24 cellular contexts compared by ENCODE assay signal in the genomic region with DNA sequence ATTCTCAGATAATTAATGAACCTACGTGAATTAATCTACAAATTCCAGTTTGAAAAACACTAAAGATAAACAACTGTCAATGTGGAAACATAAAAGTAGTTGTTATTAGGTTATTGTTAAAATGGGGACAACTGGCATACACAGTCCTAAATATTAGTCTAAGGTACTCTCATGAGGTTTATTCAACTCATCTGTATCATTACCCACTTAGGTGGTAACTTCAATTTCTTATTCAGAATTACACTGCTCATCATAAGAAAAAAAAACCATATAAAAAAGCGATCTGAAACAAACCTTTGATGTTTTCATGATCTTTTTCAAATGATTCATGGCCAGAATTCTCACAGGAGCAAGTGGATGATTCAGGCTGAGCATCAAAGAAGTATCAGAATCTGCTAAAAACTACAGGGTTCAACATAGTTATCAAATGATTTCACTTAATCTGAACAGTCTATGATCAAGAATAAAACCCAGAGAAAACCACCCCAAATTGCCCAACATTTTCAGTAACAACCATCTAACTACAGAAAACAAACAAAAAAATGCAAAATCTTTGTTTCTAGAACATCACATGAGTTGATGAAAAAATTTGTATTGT.
"Had no signal": no experiment of that assay in that cellular context is flagged by ENCODE, and none has a peak within 500 bp of the region (broad histone marks: within the 10 kb centered on the region; RNA-seq: fewer than 3 reads in every experiment).

No MANE protein-coding gene starts in this region.

- H3K4me3 Mint-ChIP-seq: activated CD4-positive, alpha-beta T cell treated with anti-CD3 and anti-CD28 coated beads, Interleukin-2, amount 10 ng/mL, durations not matched to agents 24 days and 14 days; activated CD8-positive, alpha-beta T cell treated with anti-CD3 and anti-CD28 coated beads for 36 hours; activated T-helper 1 cell treated with anti-CD3 and anti-CD28 coated beads, Interleukin-12 subunit alpha, Interleukin-12 subunit beta, Interleukin-2, Interleukin-4 antibody, amounts not matched to agents 30 ng/mL and 10 ng/mL and 1 ng/mL, durations not matched to agents 14 hours and 24 hours and 36 hours; IgD-negative memory B cell; T-helper 2 cell treated with Interferon-gamma antibody and Interleukin-4, amounts not matched to agents 5 μg/mL and 100 μg/mL, for 36 hours had no signal

- DNase-seq: activated CD4-positive, alpha-beta T cell treated with anti-CD3 and anti-CD28 coated beads, Interleukin-2, amount 10 ng/mL, durations not matched to agents 24 days and 14 days; activated CD4-positive, alpha-beta T cell treated with anti-CD3 and anti-CD28 coated beads, Interleukin-2, amount 50 U/mL, for 4 hours; activated CD4-positive, CD25-positive, alpha-beta regulatory T cell treated with anti-CD3 and anti-CD28 coated beads, Interleukin-2, amount 50 U/mL, for 72 hours; activated CD8-positive, alpha-beta T cell treated with anti-CD3 and anti-CD28 coated beads for 36 hours; activated effector memory CD4-positive, alpha-beta T cell treated with Interleukin-2 at 50 U/mL for 16 hours; activated naive CD4-positive, alpha-beta T cell treated with anti-CD3 and anti-CD28 coated beads, Interleukin-2, amount 50 U/mL, for 16 hours; amniotic stem cell; aorta; brain microvascular endothelial cell; central memory CD4-positive, alpha-beta T cell; Karpas-422; KBM-7; NCI-H1105; NCI-H1417 treated with DMSO at 0.1 percent for 48 hours; NCI-H187 treated with DMSO at 0.1 percent for 48 hours; NCI-H2081 treated with DMSO at 0.1 percent for 48 hours; NCI-H345; NCI-H524 treated with DMSO at 0.1 percent for 48 hours; SHP77; SJCRH30 had no signal

- H3K4me1 Mint-ChIP-seq: IgD-negative memory B cell had no signal

- H3K4me1 ChIP-seq: SJCRH30 had no signal

- H3K4me3 ChIP-seq: SJCRH30, SK-N-MC had no signal

- H3K9me3 ChIP-seq: SJCRH30 had no signal

- H3K27me3 ChIP-seq: brain microvascular endothelial cell, SJCRH30 had no signal

- H3K27ac Mint-ChIP-seq: activated CD4-positive, alpha-beta T cell treated with anti-CD3 and anti-CD28 coated beads, Interleukin-2, amount 10 ng/mL, durations not matched to agents 24 days and 14 days; activated CD8-positive, alpha-beta T cell treated with anti-CD3 and anti-CD28 coated beads for 36 hours; activated T-helper 1 cell treated with anti-CD3 and anti-CD28 coated beads, Interleukin-12 subunit alpha, Interleukin-12 subunit beta, Interleukin-2, Interleukin-4 antibody, amounts not matched to agents 30 ng/mL and 10 ng/mL and 1 ng/mL, durations not matched to agents 14 hours and 24 hours and 36 hours; IgD-negative memory B cell; T-helper 2 cell treated with Interferon-gamma antibody and Interleukin-4, amounts not matched to agents 5 μg/mL and 100 μg/mL, for 36 hours had no signal

- H3K9me3 Mint-ChIP-seq: activated CD4-positive, alpha-beta T cell treated with anti-CD3 and anti-CD28 coated beads, Interleukin-2, amount 10 ng/mL, durations not matched to agents 24 days and 14 days; activated CD8-positive, alpha-beta T cell treated with anti-CD3 and anti-CD28 coated beads for 36 hours; activated T-helper 1 cell treated with anti-CD3 and anti-CD28 coated beads, Interleukin-12 subunit alpha, Interleukin-12 subunit beta, Interleukin-2, Interleukin-4 antibody, amounts not matched to agents 30 ng/mL and 10 ng/mL and 1 ng/mL, durations not matched to agents 14 hours and 24 hours and 36 hours; IgD-negative memory B cell; T-helper 2 cell treated with Interferon-gamma antibody and Interleukin-4, amounts not matched to agents 5 μg/mL and 100 μg/mL, for 36 hours had no signal

- H3K27me3 Mint-ChIP-seq: activated CD4-positive, alpha-beta T cell treated with anti-CD3 and anti-CD28 coated beads, Interleukin-2, amount 10 ng/mL, durations not matched to agents 24 days and 14 days; activated CD8-positive, alpha-beta T cell treated with anti-CD3 and anti-CD28 coated beads for 36 hours; IgD-negative memory B cell had no signal

- H3K27ac ChIP-seq: brain microvascular endothelial cell, SJCRH30, SK-N-MC had no signal
